15 cellular contexts compared by ENCODE assay signal in genomic region chr5:125233944-125234343, GRCh38.
DNase-seq lines count a peak whose midpoint lies in the region; ATAC-seq lines count a peak whose summit lies in the region.
"Had no signal": no experiment of that assay in that cellular context is flagged by ENCODE, and none has a peak within 500 bp of the region (broad histone marks: within the 10 kb centered on the region; RNA-seq: fewer than 3 reads in every experiment).

No MANE protein-coding gene starts in this region.

- WGBS in mesenchymal stem cell, result 92% methylated on average over 1 of the region's 2 CpGs
- WGBS in mesendoderm (ENCODE audit: extremely low coverage, insufficient coverage, low lambda C conversion rate), result no CpG with 5 or more reads among the region's 2 CpGs

- no peaks in the 10 kb centered on the region for H3K79me2 ChIP-seq in mesendoderm (ENCODE audit: control insufficient read depth, insufficient read depth, low read length)

- H4K8ac ChIP-seq in mesenchymal stem cell (ENCODE audit: low read length) (no peak overlapping the region), mesendoderm (ENCODE audit: low read depth, low read length) (no peak overlapping the region)

- H2AK5ac ChIP-seq in mesenchymal stem cell (ENCODE audit: low read length, severe bottlenecking) (no peak overlapping the region), mesendoderm (ENCODE audit: low read length) (no peak overlapping the region)

- no peak overlapping the region for H3K23ac ChIP-seq in mesenchymal stem cell (ENCODE audit: low read length in 2 of 2)
- H3K23ac ChIP-seq in mesendoderm (ENCODE audit: low read length), result no peak overlapping the region

- H2AFZ ChIP-seq in mesenchymal stem cell (ENCODE audit: low read depth, low read length), result no peak overlapping the region

- H2BK15ac ChIP-seq in mesenchymal stem cell (ENCODE audit: low read depth, poor library complexity, severe bottlenecking), result no peak overlapping the region
- H2BK15ac ChIP-seq in mesendoderm (replicated peaks; ENCODE audit: low read depth), result no peak overlapping the region

- H3K4me1 ChIP-seq in mesenchymal stem cell (ENCODE audit: control insufficient read depth, insufficient read depth, low read depth, low read length) (no peaks in the 10 kb centered on the region), mesendoderm (ENCODE audit: control insufficient read depth, low read depth, low read length) (peaks cover 2% of the 10 kb centered on the region)

- no peak overlapping the region for H4K5ac ChIP-seq in mesendoderm (ENCODE audit: low read length)

- no peak overlapping the region for H4K91ac ChIP-seq in mesenchymal stem cell (ENCODE audit: low read length)

- H2BK120ac ChIP-seq in mesenchymal stem cell (ENCODE audit: low read depth, low read length) (no peak overlapping the region), mesendoderm (ENCODE audit: low read depth, low read length) (no peak overlapping the region)

- no peak overlapping the region for H3K4me3 ChIP-seq in mesenchymal stem cell (ENCODE audit: insufficient read depth in 1 of 2, low read depth in 1 of 2, low read length in 2 of 2)
- H3K4me3 ChIP-seq in mesendoderm (ENCODE audit: low read length), result no peak overlapping the region

- DNase-seq in left ventricle myocardium superior (no peak), Right ventricle myocardium inferior (ENCODE audit: missing footprints) (no peak), astrocyte of the hippocampus (ENCODE audit: low read depth, low spot score) (peak; percentile 27), mesenchymal stem cell (no peak), mesendoderm (no peak)
- DNase-seq: C1 segment of cervical spinal cord; Calu3; CD4-positive, alpha-beta memory T cell; COR-L47; DMS53; DMS79 treated with DMSO at 0.1 percent for 48 hours; GF-D8; GOT3; HCEC 1CT had no signal

- no peaks in the 10 kb centered on the region for H3K9me3 ChIP-seq in mesenchymal stem cell (ENCODE audit: control insufficient read depth, low read length)

- H2BK12ac ChIP-seq in mesenchymal stem cell (ENCODE audit: low read length in 2 of 2), result no peak overlapping the region

- H3K27me3 ChIP-seq in mesenchymal stem cell (ENCODE audit: control insufficient read depth in 1 of 2, insufficient read depth in 1 of 2, low read length in 2 of 2) (no peaks in the 10 kb centered on the region), mesendoderm (ENCODE audit: insufficient read depth, low read length, poor library complexity) (no peaks in the 10 kb centered on the region)

- peak overlapping the region; percentile 26 for H3K9ac ChIP-seq in mesenchymal stem cell (ENCODE audit: low read length)
- no peak overlapping the region for H3K9ac ChIP-seq in mesendoderm (ENCODE audit: low read length)

- no peaks in the 10 kb centered on the region for H3K36me3 ChIP-seq in mesenchymal stem cell (ENCODE audit: control insufficient read depth in 1 of 2, insufficient read depth in 2 of 2, low read depth in 1 of 2, low read length in 2 of 2)
- H3K36me3 ChIP-seq in mesendoderm (ENCODE audit: control insufficient read depth, insufficient read depth, low read length), result no peaks in the 10 kb centered on the region

- ATAC-seq in left ventricle myocardium superior (peak; percentile 49), Right ventricle myocardium inferior (no peak), HG03108 (IDR thresholded peaks at IDR 0.05; ENCODE audit: unreplicated experiment) (no peak)

- intact Hi-C loops in left ventricle myocardium superior (cut with micrococcal nuclease) (no loop called here), Right ventricle myocardium inferior (cut with DNase I) (no loop called here)

- H3K14ac ChIP-seq in mesenchymal stem cell (ENCODE audit: low read length in 2 of 2), result no peak overlapping the region

- H3K79me1 ChIP-seq in mesenchymal stem cell (replicated peaks; ENCODE audit: low read length, poor library complexity, severe bottlenecking) (no peaks in the 10 kb centered on the region), mesendoderm (ENCODE audit: low read length) (no peaks in the 10 kb centered on the region)

- H3K18ac ChIP-seq in mesenchymal stem cell (ENCODE audit: low read depth in 1 of 2, low read length in 2 of 2) (no peak overlapping the region), mesendoderm (ENCODE audit: low read length) (no peak overlapping the region)

- no peak overlapping the region for H3K4ac ChIP-seq in mesenchymal stem cell (ENCODE audit: low read depth in 1 of 2, low read length in 2 of 2)
- no peak overlapping the region for H3K4ac ChIP-seq in mesendoderm (ENCODE audit: low read depth, low read length)

- H2BK5ac ChIP-seq in mesenchymal stem cell (ENCODE audit: low read depth, low read length, poor library complexity, severe bottlenecking) (no peak overlapping the region), mesendoderm (ENCODE audit: low read length) (no peak overlapping the region)

- H3K27ac ChIP-seq in mesenchymal stem cell (ENCODE audit: low read length, poor library complexity, severe bottlenecking) (no peak overlapping the region), mesendoderm (ENCODE audit: low read depth, low read length) (no peak overlapping the region)

- H3K4me2 ChIP-seq in mesenchymal stem cell (ENCODE audit: low read length, poor library complexity, severe bottlenecking) (no peak overlapping the region), mesendoderm (ENCODE audit: low read length) (no peak overlapping the region)

- H3K56ac ChIP-seq in mesendoderm (ENCODE audit: low read length), result no peak overlapping the region
